ENCODE assay signal across 1 cellular context in the genomic region with DNA sequence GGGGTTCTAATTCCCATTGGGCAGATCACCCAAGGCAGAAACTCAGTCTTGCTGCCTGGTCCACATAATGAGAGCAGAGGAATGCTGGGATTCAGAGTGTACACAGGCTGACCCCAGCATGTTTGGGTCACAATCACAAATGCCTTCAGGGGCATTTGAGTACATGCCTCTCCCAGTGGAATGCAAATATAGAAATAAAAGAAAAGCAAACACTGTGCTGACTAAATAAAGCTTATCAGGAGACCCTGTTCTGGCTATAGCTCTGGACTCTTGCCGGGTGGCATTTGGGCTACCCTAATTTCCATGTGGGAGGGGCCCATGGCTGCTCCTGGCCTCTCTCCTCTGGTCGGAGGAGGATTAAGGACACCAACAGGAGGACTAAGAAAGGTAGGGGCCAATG.
TF ChIP-seq lines count a peak whose summit lies in the region.

No MANE protein-coding gene starts in this region.

TF ChIP-seq in liver, 16 proteins besides CTCF, POLR2A, EP300 and RAD21 (continued from another document):
- peak in 1 of 2 donors; percentile 43 for TF ChIP-seq HNF4A (conservative IDR thresholded peaks at IDR 0.05)
- TF ChIP-seq YY1 (IDR thresholded peaks at IDR 0.05), result peak; percentile 15
- TF ChIP-seq SP1 (IDR thresholded peaks at IDR 0.05), result no peak
- TF ChIP-seq NR2F2 (IDR thresholded peaks at IDR 0.05), result peak; percentile 61
- no peak for TF ChIP-seq TAF1 (conservative IDR thresholded peaks at IDR 0.05)
